ENCODE assay signal across 1 cellular context in the genomic region with DNA sequence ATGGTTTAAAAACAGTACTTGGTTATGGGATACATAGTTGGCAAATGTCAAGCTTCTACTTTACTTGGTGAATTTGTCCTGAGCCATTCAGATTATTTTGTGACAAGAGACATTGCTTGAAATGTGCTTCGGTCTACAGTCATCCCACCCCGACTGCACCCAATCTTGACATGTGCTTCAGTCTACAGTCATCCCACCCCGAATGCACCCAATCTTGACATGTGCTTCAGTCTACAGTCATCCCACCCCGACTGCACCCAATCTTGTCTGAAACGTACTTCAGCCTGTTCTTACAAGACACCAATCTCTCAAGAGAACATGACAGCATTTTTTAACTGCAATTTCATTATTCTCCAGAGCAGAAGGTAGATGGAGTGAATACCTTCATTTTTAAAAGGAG.
TF ChIP-seq lines count a peak whose summit lies in the region.

No MANE protein-coding gene starts in this region.

TF ChIP-seq in K562, 482 proteins besides CTCF, POLR2A, EP300 and RAD21:
- TF ChIP-seq, protein P1, sequence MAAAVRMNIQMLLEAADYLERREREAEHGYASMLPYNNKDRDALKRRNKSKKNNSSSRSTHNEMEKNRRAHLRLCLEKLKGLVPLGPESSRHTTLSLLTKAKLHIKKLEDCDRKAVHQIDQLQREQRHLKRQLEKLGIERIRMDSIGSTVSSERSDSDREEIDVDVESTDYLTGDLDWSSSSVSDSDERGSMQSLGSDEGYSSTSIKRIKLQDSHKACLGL (CRISPR knock-in tag; IDR thresholded peaks at IDR 0.05; ENCODE audit: borderline replicate concordance, poor library complexity, severe bottlenecking) = no peak
- TF ChIP-seq KDM2B (CRISPR knock-in tag; IDR thresholded peaks at IDR 0.05) = no peak
- no peak for TF ChIP-seq PPARD (CRISPR knock-in tag; IDR thresholded peaks at IDR 0.05)
- TF ChIP-seq FOXM1 (IDR thresholded peaks at IDR 0.05; ENCODE audit: low read depth) = no peak
- TF ChIP-seq FOXM1 (CRISPR knock-in tag; IDR thresholded peaks at IDR 0.05; ENCODE audit: low read depth) = no peak
- TF ChIP-seq FOSL1 (tag; conservative IDR thresholded peaks at IDR 0.05) = no peak
TF ChIP-seq in K562: peak in this region for 0.
